In the genomic region with DNA sequence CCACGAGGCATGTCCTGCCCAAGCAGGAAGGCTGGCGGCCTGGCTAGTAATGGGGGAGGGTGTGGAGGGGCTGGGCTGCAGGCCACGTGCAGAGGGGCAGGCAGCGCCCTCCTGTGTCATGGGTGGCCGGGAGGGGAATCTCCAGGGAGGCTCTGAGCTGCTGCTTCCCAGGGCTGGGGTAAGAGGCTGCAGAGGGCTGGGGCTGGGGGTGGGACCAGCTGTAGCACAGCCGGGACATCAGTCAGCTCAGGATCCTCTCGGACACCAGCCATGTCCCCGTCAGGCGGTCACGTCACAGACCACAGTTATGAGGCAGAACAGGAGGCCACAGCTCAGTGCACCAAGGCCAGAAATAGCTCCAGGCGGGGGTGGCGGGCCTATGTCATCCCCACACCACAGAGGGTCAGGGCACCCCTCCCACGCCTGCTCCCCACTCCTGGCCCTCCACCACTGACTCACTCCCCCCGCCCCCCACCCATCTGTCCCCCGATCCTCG, we compare ENCODE assay signal across 11 cellular contexts. TPM values are rescaled to one million over a fixed set of nuclear protein-coding genes. Genes with fewer than 3 reads are reported as not detected.
DNase-seq lines count a peak whose midpoint lies in the region; ATAC-seq and TF ChIP-seq lines count a peak whose summit lies in the region.
"Had no signal": no experiment of that assay in that cellular context is flagged by ENCODE, and none has a peak within 500 bp of the region (broad histone marks: within the 10 kb centered on the region; RNA-seq: fewer than 3 reads in every experiment).

No MANE protein-coding gene starts in this region.

- CTCF ChIA-PET in HEK293 (lab: Yijun Ruan, JAX), result interaction anchor here (0.5 to 2.0 kb wide), 2 partner anchors 10 to 66 kb away, joined by 4 to 9 read pairs; no protein-coding TSS in a partner anchor

- H4K8ac ChIP-seq in mesendoderm (ENCODE audit: low read depth, low read length), result no peak overlapping the region

- no peak overlapping the region for H3K56ac ChIP-seq in mesendoderm (ENCODE audit: low read length)

- H2BK120ac ChIP-seq in mesendoderm (ENCODE audit: low read depth, low read length), result no peak overlapping the region

- H3K9me3 ChIP-seq in HEK293 (ENCODE audit: control insufficient read depth, insufficient read depth, low read depth, low read length), result no peaks in the 10 kb centered on the region
- no peaks in the 10 kb centered on the region for H3K9me3 ChIP-seq in WERI-Rb-1 (ENCODE audit: severe bottlenecking)
- no peaks in the 10 kb centered on the region for H3K9me3 ChIP-seq in right lobe of liver

- H3K4me1 ChIP-seq in HEK293 (ENCODE audit: control insufficient read depth, insufficient read depth, low read length) (peaks cover 15% of the 10 kb centered on the region), right lobe of liver (peaks cover 0 to 78% (median 21%) of the 10 kb centered on the region in 4 donors), mesendoderm (ENCODE audit: control insufficient read depth, low read depth, low read length) (peaks cover 19% of the 10 kb centered on the region)

- no peak for TF ChIP-seq POLR2A in right lobe of liver (IDR thresholded peaks at IDR 0.05)

- no peak overlapping the region for H3K9ac ChIP-seq in mesendoderm (ENCODE audit: low read length)

- H3K27ac ChIP-seq in HEK293 (ENCODE audit: extremely low read depth, low read depth, low read length), result no peak overlapping the region
- H3K27ac ChIP-seq in WERI-Rb-1, result peak overlapping the region; percentile 39; the same call in 1 of the 2 replicates
- H3K27ac ChIP-seq in right lobe of liver, result peak overlapping the region in 1 of 3 donors; percentile 70
- no peak overlapping the region for H3K27ac ChIP-seq in mesendoderm (ENCODE audit: low read depth, low read length)

- intact Hi-C loops in right lobe of liver (cut with DNase I), result no loop called here

- no peak overlapping the region for H3K18ac ChIP-seq in mesendoderm (ENCODE audit: low read length)

- ATAC-seq in right lobe of liver (peak; percentile 16 to 47 (median 40)), HG02571 (IDR thresholded peaks at IDR 0.05; ENCODE audit: unreplicated experiment) (no peak)
- ATAC-seq: activated CD8-positive, alpha-beta T cell treated with anti-CD3 and anti-CD28 coated beads for 36 hours had no signal

- DNase-seq in EL, result peak; percentile 18
- peak; percentile 72 for DNase-seq in WERI-Rb-1
- DNase-seq in right lobe of liver, result peak; percentile 56 to 87 (median 73)
- DNase-seq in T1000 (lab: John Stamatoyannopoulos, UW), result no peak
- DNase-seq in mesendoderm, result no peak
- DNase-seq in activated gamma-delta T cell treated with Interleukin-2 at 50 U/mL for 16 hours, result no peak
- DNase-seq: activated CD8-positive, alpha-beta T cell treated with anti-CD3 and anti-CD28 coated beads for 36 hours; NCI-H2081; small intestine had no signal

- no peak overlapping the region for H2BK5ac ChIP-seq in mesendoderm (ENCODE audit: low read length)

- H2AK5ac ChIP-seq in mesendoderm (ENCODE audit: low read length), result no peak overlapping the region

- H4K5ac ChIP-seq in mesendoderm (ENCODE audit: low read length), result no peak overlapping the region

- TF ChIP-seq CTCF in HEK293 (tag by site-specific recombination; IDR thresholded peaks at IDR 0.05) (no peak), WERI-Rb-1 (IDR thresholded peaks at IDR 0.05; ENCODE audit: low read depth, low read length) (peak; percentile 38), right lobe of liver (IDR thresholded peaks at IDR 0.05) (no peak)

- no peak overlapping the region for H3K23ac ChIP-seq in mesendoderm (ENCODE audit: low read length)

- WGBS in right lobe of liver (ENCODE audit: insufficient coverage, low coverage, low lambda C conversion rate, missing lambda C conversion rate), result 40% methylated on average over 1 of the region's 16 CpGs
- WGBS in mesendoderm (ENCODE audit: extremely low coverage, insufficient coverage, low lambda C conversion rate), result no CpG with 5 or more reads among the region's 16 CpGs

- H3K79me1 ChIP-seq in mesendoderm (ENCODE audit: low read length), result peaks cover 6% of the 10 kb centered on the region

- no peak overlapping the region for H3K4ac ChIP-seq in mesendoderm (ENCODE audit: low read depth, low read length)

- H3K4me2 ChIP-seq in mesendoderm (ENCODE audit: low read length), result no peak overlapping the region

- POLR2A ChIA-PET in HEK293 (lab: Yijun Ruan, JAX), result interaction anchor here (0.6 kb wide), 1 partner anchor 70 kb away, joined by 3 read pairs; no protein-coding TSS in a partner anchor

- H3K27me3 ChIP-seq in WERI-Rb-1 (ENCODE audit: insufficient read depth, low read depth, severe bottlenecking) (no peaks in the 10 kb centered on the region), right lobe of liver (no peaks in the 10 kb centered on the region), mesendoderm (ENCODE audit: insufficient read depth, low read length, poor library complexity) (no peaks in the 10 kb centered on the region)

- H3K36me3 ChIP-seq in HEK293 (ENCODE audit: control insufficient read depth in 2 of 2, insufficient read depth in 1 of 2, low read length in 2 of 2) (peaks cover 0 to 6% of the 10 kb centered on the region in 2 experiments; a peak in 1 of 3 replicates), WERI-Rb-1 (peaks cover 12% of the 10 kb centered on the region), right lobe of liver (no peaks in the 10 kb centered on the region), mesendoderm (ENCODE audit: control insufficient read depth, insufficient read depth, low read length) (no peaks in the 10 kb centered on the region)

- no peak overlapping the region for H3K4me3 ChIP-seq in HEK293 (ENCODE audit: low read depth, low read length)
- no peak overlapping the region for H3K4me3 ChIP-seq in WERI-Rb-1 (ENCODE audit: low read depth, low read length)
- no peak overlapping the region for H3K4me3 ChIP-seq in right lobe of liver
- no peak overlapping the region for H3K4me3 ChIP-seq in mesendoderm (ENCODE audit: low read length)

- no peaks in the 10 kb centered on the region for H3K79me2 ChIP-seq in mesendoderm (ENCODE audit: control insufficient read depth, insufficient read depth, low read length)

- no peak overlapping the region for H2BK15ac ChIP-seq in mesendoderm (replicated peaks; ENCODE audit: low read depth)

TF ChIP-seq in HEK293, 187 proteins besides CTCF, POLR2A, EP300 and RAD21 (continues in another document):
- TF ChIP-seq MYNN (tag by site-specific recombination; IDR thresholded peaks at IDR 0.05; ENCODE audit: borderline replicate concordance) (no peak), ZNF366 (tag by site-specific recombination; conservative IDR thresholded peaks at IDR 0.05) (no peak), ZNF629 (tag by site-specific recombination; IDR thresholded peaks at IDR 0.05) (no peak), ZFHX2 (tag by site-specific recombination; conservative IDR thresholded peaks at IDR 0.05) (peak; percentile 65; the same call in 1 of the 2 replicates), ZNF548 (tag by site-specific recombination; IDR thresholded peaks at IDR 0.05) (no peak), ZNF747 (tag by site-specific recombination; IDR thresholded peaks at IDR 0.05) (no peak), ZIC2 (tag by site-specific recombination; IDR thresholded peaks at IDR 0.05) (0 out of 2 replicates have a peak, but pooled peaks have one; percentile 8), EGR2 (tag by site-specific recombination; IDR thresholded peaks at IDR 0.05; ENCODE audit: low read depth) (peak; percentile 55; the same call in 1 of the 2 replicates), KLF1 (tag by site-specific recombination; IDR thresholded peaks at IDR 0.05) (peak; percentile 84), ZNF610 (tag by site-specific recombination; IDR thresholded peaks at IDR 0.05; ENCODE audit: borderline replicate concordance) (no peak), SP2 (tag by site-specific recombination; IDR thresholded peaks at IDR 0.05) (peak; percentile 7; the same call in 1 of the 2 replicates), SP7 (tag by site-specific recombination; IDR thresholded peaks at IDR 0.05) (no peak), ZNF585B (tag by site-specific recombination; IDR thresholded peaks at IDR 0.05) (no peak), ZBTB21 (tag by site-specific recombination; IDR thresholded peaks at IDR 0.05) (no peak), ZNF571 (tag by site-specific recombination; IDR thresholded peaks at IDR 0.05) (no peak), HOXA7 (CRISPR knock-in tag; IDR thresholded peaks at IDR 0.05; ENCODE audit: borderline replicate concordance) (no peak), ZNF114 (tag by site-specific recombination; IDR thresholded peaks at IDR 0.05) (no peak), TRIM28 (IDR thresholded peaks at IDR 0.05; ENCODE audit: borderline replicate concordance, low read length) (no peak), ZNF558 (tag by site-specific recombination; IDR thresholded peaks at IDR 0.05) (no peak), ZNF239 (tag by site-specific recombination; IDR thresholded peaks at IDR 0.05) (no peak), SCRT1 (tag by site-specific recombination; IDR thresholded peaks at IDR 0.05; ENCODE audit: borderline replicate concordance) (no peak)
- TF ChIP-seq, protein P1, sequence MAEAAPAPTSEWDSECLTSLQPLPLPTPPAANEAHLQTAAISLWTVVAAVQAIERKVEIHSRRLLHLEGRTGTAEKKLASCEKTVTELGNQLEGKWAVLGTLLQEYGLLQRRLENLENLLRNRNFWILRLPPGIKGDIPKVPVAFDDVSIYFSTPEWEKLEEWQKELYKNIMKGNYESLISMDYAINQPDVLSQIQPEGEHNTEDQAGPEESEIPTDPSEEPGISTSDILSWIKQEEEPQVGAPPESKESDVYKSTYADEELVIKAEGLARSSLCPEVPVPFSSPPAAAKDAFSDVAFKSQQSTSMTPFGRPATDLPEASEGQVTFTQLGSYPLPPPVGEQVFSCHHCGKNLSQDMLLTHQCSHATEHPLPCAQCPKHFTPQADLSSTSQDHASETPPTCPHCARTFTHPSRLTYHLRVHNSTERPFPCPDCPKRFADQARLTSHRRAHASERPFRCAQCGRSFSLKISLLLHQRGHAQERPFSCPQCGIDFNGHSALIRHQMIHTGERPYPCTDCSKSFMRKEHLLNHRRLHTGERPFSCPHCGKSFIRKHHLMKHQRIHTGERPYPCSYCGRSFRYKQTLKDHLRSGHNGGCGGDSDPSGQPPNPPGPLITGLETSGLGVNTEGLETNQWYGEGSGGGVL (tag by site-specific recombination; IDR thresholded peaks at IDR 0.05), result no peak

RNA-seq across cellular contexts. Expression of a gene that starts 21.1 kb away (rescaled TPM):
- total RNA-seq in right lobe of liver, result 10 to 100 TPM in 2 of 6 experiments, 1 to 10 TPM in 4; 3.0 to 12.4 (median 8.5) TPM
- 17.3 TPM for polyA plus RNA-seq in mesendoderm (2013, experiment 1 of 2)
- polyA plus RNA-seq in mesendoderm (2013, experiment 2 of 2), result 17.0 TPM

Comparison
In these comparisons a context has a peak if more than half of its experiments do, and no peak if none do; other contexts are left out.
1. DNase-seq: peak in EL (single experiment), WERI-Rb-1 (single experiment) and right lobe of liver (3 of 3); none in T1000 (single experiment), mesendoderm (single experiment) and activated gamma-delta T cell treated with Interleukin-2 at 50 U/mL for 16 hours (single experiment).